Comparison of ENCODE assay signal across 8 cellular contexts in the genomic region with DNA sequence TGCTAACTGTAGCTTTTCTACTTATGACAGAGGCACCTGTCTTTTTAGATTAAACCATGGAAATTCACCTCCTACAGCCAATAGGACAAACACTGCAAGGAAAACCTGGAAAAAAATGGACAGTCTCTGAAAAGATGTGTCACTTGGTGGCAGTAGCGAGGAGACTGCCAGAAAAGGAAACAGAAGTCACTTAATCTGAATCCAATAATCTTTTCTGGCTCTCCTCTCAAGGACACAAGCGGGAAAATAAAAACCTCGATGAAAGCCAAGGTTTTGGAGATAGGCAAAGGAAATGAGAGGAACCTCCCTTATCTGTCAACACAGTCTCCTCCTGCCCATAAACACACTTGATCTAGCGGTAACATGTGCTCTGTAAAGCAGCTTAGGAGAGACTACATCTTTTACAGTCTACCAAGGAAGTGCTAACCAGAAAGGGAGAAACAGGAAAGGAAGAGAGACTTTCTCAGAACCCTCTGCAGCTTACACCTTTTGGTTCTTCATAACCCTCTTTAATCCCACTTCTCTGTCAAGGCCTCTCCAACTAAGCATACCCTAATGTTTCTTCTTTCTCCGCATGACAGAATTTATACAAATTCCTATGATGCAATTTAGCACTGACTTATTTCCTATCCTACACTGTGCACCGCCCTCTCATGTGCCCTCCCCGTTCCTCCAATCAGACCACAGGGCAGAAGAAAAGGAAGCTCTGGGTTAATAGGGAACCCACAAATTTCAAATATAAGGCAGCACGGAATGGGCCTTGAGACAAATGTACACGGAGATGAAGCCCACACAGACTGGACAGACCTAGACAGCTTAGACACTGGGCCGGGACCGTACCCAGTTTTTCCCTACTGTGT. TPM values are rescaled to one million over a fixed set of nuclear protein-coding genes. Genes with fewer than 3 reads are reported as not detected.
DNase-seq lines count a peak whose midpoint lies in the region; ATAC-seq and TF ChIP-seq lines count a peak whose summit lies in the region.

No MANE protein-coding gene starts in this region.

- peak; percentile 50 for ATAC-seq in GM19438 (IDR thresholded peaks at IDR 0.05; ENCODE audit: low read depth, unreplicated experiment)
- peak; percentile 75 for ATAC-seq in HG03432 (IDR thresholded peaks at IDR 0.05; ENCODE audit: unreplicated experiment)
- ATAC-seq in stimulated activated naive CD8-positive, alpha-beta T cell treated with anti-CD3 and anti-CD28 coated beads, Interleukin-15, Interleukin-2, amounts not matched to agents 100 U/mL and 50 U/mL, for 24 hours: peak; percentile 85

- peaks cover 28% of the 10 kb centered on the region for H3K36me3 Mint-ChIP-seq in brain

- peak overlapping the region; percentile 69 for H3K9ac ChIP-seq in OCI-LY1 (ENCODE audit: low read length)

- peak; percentile 11 to 53 for DNase-seq in NCI-H2081 (lab: John Stamatoyannopoulos, UW)
- no peak for DNase-seq in NCI-H2081 treated with DMSO at 0.1 percent for 48 hours (lab: John Stamatoyannopoulos, UW)
- peak; percentile 54 for DNase-seq in islet precursor cell
- DNase-seq in stimulated activated naive CD8-positive, alpha-beta T cell treated with anti-CD3 and anti-CD28 coated beads, Interleukin-15, Interleukin-2, amounts not matched to agents 100 U/mL and 50 U/mL, for 24 hours: peak; percentile 30

- peak overlapping the region; percentile 61 for H3K4me3 ChIP-seq in OCI-LY1 (ENCODE audit: low read depth, low read length, poor library complexity, severe bottlenecking)

- TF ChIP-seq CTCF in OCI-LY1 (IDR thresholded peaks at IDR 0.05; ENCODE audit: low read length) (peak; percentile 75), brain (conservative IDR thresholded peaks at IDR 0.05) (peak; percentile 49 to 53)

- H3K9me3 ChIP-seq in OCI-LY1 (ENCODE audit: low read length): no peaks in the 10 kb centered on the region

- peaks cover 8% of the 10 kb centered on the region; the same call in 1 of the 2 replicates for H3K36me3 ChIP-seq in OCI-LY1 (ENCODE audit: insufficient read depth, low read length)

- H3F3A ChIP-seq in OCI-LY1 (ENCODE audit: insufficient read depth, low read length): peaks cover 6% of the 10 kb centered on the region; the same call in 1 of the 2 replicates

- H3K27ac ChIP-seq in OCI-LY1 (ENCODE audit: low read depth, low read length, poor library complexity, severe bottlenecking): peak overlapping the region; percentile 92

- peak overlapping the region in 4 of 5 experiments; percentile 81 to 92 (median 84) for H3K27ac Mint-ChIP-seq in brain

- H3K27me3 ChIP-seq in OCI-LY1 (ENCODE audit: insufficient read depth, low read length): no peaks in the 10 kb centered on the region

- peaks cover 51% of the 10 kb centered on the region for H3K4me1 Mint-ChIP-seq in brain

- H3K9me2 ChIP-seq in OCI-LY1 (ENCODE audit: low read depth, low read length): no peaks in the 10 kb centered on the region

- peak overlapping the region; percentile 80 for H3K4me2 ChIP-seq in OCI-LY1 (ENCODE audit: low read length)

- no peaks in the 10 kb centered on the region for H4K20me1 ChIP-seq in OCI-LY1 (ENCODE audit: insufficient read depth, low read length)

- H3K27me3 Mint-ChIP-seq in brain: no peaks in the 10 kb centered on the region

- H3K4me3 Mint-ChIP-seq in brain: peak overlapping the region in 3 of 5 experiments; percentile 32 to 60 (median 37)

- peaks cover 59% of the 10 kb centered on the region for H3K79me2 ChIP-seq in OCI-LY1 (ENCODE audit: insufficient read depth, low read length)

- H2AFZ ChIP-seq in OCI-LY1 (ENCODE audit: low read length): no peak overlapping the region

- H3K4me1 ChIP-seq in OCI-LY1 (ENCODE audit: insufficient read depth, low read length, severe bottlenecking): peaks cover 58% of the 10 kb centered on the region

- no peaks in the 10 kb centered on the region for H3K9me3 Mint-ChIP-seq in brain

RNA-seq across cellular contexts. Expression of gene CLASP1, which starts 52.8 kb away (rescaled TPM):
- 22.6 TPM for polyA plus RNA-seq in brain (ENCODE audit: insufficient read depth, low read depth, low replicate concordance)
